ENCODE assay signal across 15 cellular contexts in genomic region chr13:54852831-54853230, GRCh38.
"Had no signal": no experiment of that assay in that cellular context is flagged by ENCODE, and none has a peak within 500 bp of the region (broad histone marks: within the 10 kb centered on the region; RNA-seq: fewer than 3 reads in every experiment).

No MANE protein-coding gene starts in this region.

- DNase-seq: activated CD4-positive, alpha-beta T cell treated with anti-CD3 and anti-CD28 coated beads, Interleukin-2, amount 10 ng/mL, durations not matched to agents 7 days and 5 days; activated CD8-positive, alpha-beta memory T cell treated with anti-CD3 and anti-CD28 coated beads, Interleukin-2, amount 50 U/mL, for 48 hours; activated gamma-delta T cell; activated T-cell treated with anti-CD3 and anti-CD28 coated beads, Interleukin-2, amount 50 U/mL, for 72 hours; foreskin fibroblast; left ventricle myocardium superior; mucosa of descending colon; naive thymus-derived CD4-positive, alpha-beta T cell; pancreas; stimulated activated CD4-positive, alpha-beta T cell treated with anti-CD3 and anti-CD28 coated beads, Interleukin-1b, Interleukin-23, amount 100 ng/mL, for 48 hours; stomach; testis; upper lobe of left lung had no signal

- H3K4me1 Mint-ChIP-seq: activated CD4-positive, alpha-beta T cell treated with anti-CD3 and anti-CD28 coated beads, Interleukin-2, amount 10 ng/mL, durations not matched to agents 7 days and 5 days; memory B cell; naive thymus-derived CD4-positive, alpha-beta T cell had no signal

- H3K4me3 Mint-ChIP-seq: activated CD4-positive, alpha-beta T cell treated with anti-CD3 and anti-CD28 coated beads, Interleukin-2, amount 10 ng/mL, durations not matched to agents 7 days and 5 days; activated T-cell treated with anti-CD3 and anti-CD28 coated beads, Interleukin-2, amount 50 U/mL, for 72 hours; memory B cell; naive thymus-derived CD4-positive, alpha-beta T cell had no signal

- H3K27me3 Mint-ChIP-seq: activated CD4-positive, alpha-beta T cell treated with anti-CD3 and anti-CD28 coated beads, Interleukin-2, amount 10 ng/mL, durations not matched to agents 7 days and 5 days; memory B cell; naive thymus-derived CD4-positive, alpha-beta T cell had no signal

- H3K36me3 Mint-ChIP-seq: activated naive CD4-positive, alpha-beta T cell treated with anti-CD3 and anti-CD28 coated beads, Interleukin-2, amount 50 U/mL, for 72 hours; memory B cell had no signal

- ATAC-seq: activated naive CD4-positive, alpha-beta T cell treated with anti-CD3 and anti-CD28 coated beads, Interleukin-2, amount 50 U/mL, for 72 hours; activated T-cell treated with anti-CD3 and anti-CD28 coated beads, Interleukin-2, amount 50 U/mL, for 72 hours; left ventricle myocardium superior; mucosa of descending colon; naive thymus-derived CD4-positive, alpha-beta T cell; pancreas had no signal

- H3K27ac Mint-ChIP-seq: activated CD4-positive, alpha-beta T cell treated with anti-CD3 and anti-CD28 coated beads, Interleukin-2, amount 10 ng/mL, durations not matched to agents 7 days and 5 days; activated naive CD4-positive, alpha-beta T cell treated with anti-CD3 and anti-CD28 coated beads, Interleukin-2, amount 50 U/mL, for 72 hours; activated T-cell treated with anti-CD3 and anti-CD28 coated beads, Interleukin-2, amount 50 U/mL, for 72 hours; memory B cell; naive thymus-derived CD4-positive, alpha-beta T cell had no signal
